24 cellular contexts compared by ENCODE assay signal in the genomic region with DNA sequence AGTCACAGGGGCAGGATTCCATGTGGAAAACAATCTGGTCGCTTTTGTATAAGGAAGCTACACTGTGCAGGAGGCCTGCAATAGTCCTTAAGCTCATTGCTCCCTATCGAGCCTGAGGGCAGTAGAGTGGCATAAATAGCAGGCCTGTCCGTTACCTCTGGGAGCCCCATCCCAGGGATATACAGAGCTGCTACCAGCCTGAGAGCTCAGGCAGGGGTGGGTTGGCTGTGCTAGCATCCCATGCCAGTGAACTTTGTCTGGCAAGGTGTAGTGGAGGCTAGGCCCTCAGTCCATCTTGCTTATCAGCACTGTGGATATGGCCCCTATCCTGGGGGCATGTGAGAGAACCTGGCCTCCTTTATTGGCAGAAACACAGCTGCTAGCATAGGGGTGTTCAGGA. TPM values are rescaled to one million over a fixed set of nuclear protein-coding genes. Genes with fewer than 3 reads are reported as not detected.
DNase-seq lines count a peak whose midpoint lies in the region; ATAC-seq, FAIRE-seq and TF ChIP-seq lines count a peak whose summit lies in the region.
"Had no signal": no experiment of that assay in that cellular context is flagged by ENCODE, and none has a peak within 500 bp of the region (broad histone marks: within the 10 kb centered on the region; RNA-seq: fewer than 3 reads in every experiment).

No MANE protein-coding gene starts in this region.

- H3K36me3 ChIP-seq in RWPE2 (ENCODE audit: low read depth) (0 out of 2 replicates have a peak, but pooled peaks cover 3% of the 10 kb centered on the region), HepG2 (replicated peaks in 1 of 2; ENCODE audit: control insufficient read depth in 1 of 2, insufficient read depth in 2 of 2, low read length in 2 of 2) (no peaks in the 10 kb centered on the region)
- H3K36me3 ChIP-seq: BLaER1 had no signal

- no peak overlapping the region for H3K4me3 ChIP-seq in RWPE2 (ENCODE audit: severe bottlenecking)
- H3K4me3 ChIP-seq in HepG2 (replicated peaks in 1 of 3; ENCODE audit: insufficient read depth in 1 of 3, low read depth in 2 of 3, low read length in 3 of 3) = no peak overlapping the region
- H3K4me3 ChIP-seq: BLaER1, GM23248 had no signal

- CTCF ChIA-PET in HepG2 (lab: Yijun Ruan, JAX; ENCODE audit: low intra/inter-chr PET ratio, low total read pairs) = no interaction called here

- no peak for FAIRE-seq in HepG2 (lab: Jason Lieb, UNC)

- in situ Hi-C loops in HepG2 (cut with HindIII; ENCODE audit: extremely low pct_ligation_motif_present, low pct_unique_long_range_greater_than_20kb) = no loop called here

- POLR2A ChIA-PET in HepG2 (lab: Yijun Ruan, JAX) = no interaction called here

- no peak overlapping the region for H3K27ac Mint-ChIP-seq in stimulated activated naive CD8-positive, alpha-beta T cell treated with anti-CD3 and anti-CD28 coated beads, Interleukin-15, amount 100 ng/mL, for 72 hours
- H3K27ac Mint-ChIP-seq: CD14-positive monocyte; CD4-positive, alpha-beta memory T cell; HFFc6 had no signal

- H3K9ac ChIP-seq in HepG2 (ENCODE audit: insufficient read depth, low read depth, low read length) = no peak overlapping the region
- H3K9ac ChIP-seq: BLaER1, GM23248 had no signal

- H3K27me3 ChIP-seq in RWPE2 (ENCODE audit: insufficient read depth, poor library complexity, severe bottlenecking) (peaks cover 6% of the 10 kb centered on the region), HepG2 (ENCODE audit: control insufficient read depth in 1 of 2, insufficient read depth in 2 of 2, low read length in 2 of 2) (no peaks in the 10 kb centered on the region)
- H3K27me3 ChIP-seq: BLaER1 had no signal

- no peak for TF ChIP-seq RAD21 in HepG2 (CRISPR knock-in tag; IDR thresholded peaks at IDR 0.05)

- no peak for TF ChIP-seq EP300 in HepG2 (IDR thresholded peaks at IDR 0.05; ENCODE audit: low read depth in 2 of 2, low read length in 2 of 2)
- no peak for TF ChIP-seq EP300 in HepG2 (CRISPR knock-in tag; IDR thresholded peaks at IDR 0.05; ENCODE audit: borderline replicate concordance)

- H3K4me1 ChIP-seq in RWPE2 (ENCODE audit: insufficient read depth, poor library complexity, severe bottlenecking) (no peaks in the 10 kb centered on the region), HepG2 (ENCODE audit: insufficient read depth, low read length) (no peaks in the 10 kb centered on the region)

- BruUV-seq in HepG2 (replicated peaks; lab: Mats Ljungman, UMichigan) = no TSS peak

- no peak for DNase-seq in stimulated activated naive CD8-positive, alpha-beta T cell treated with anti-CD3 and anti-CD28 coated beads, Interleukin-15, amount 100 ng/mL, for 72 hours
- no peak for DNase-seq in stimulated activated naive CD8-positive, alpha-beta T cell treated with anti-CD3 and anti-CD28 coated beads, Interleukin-15, Interleukin-2, amounts not matched to agents 100 U/mL and 50 U/mL, for 24 hours
- DNase-seq in RWPE2 (ENCODE audit: low spot score) (no peak), HepG2 (ENCODE audit: low spot score) (no peak), GOT3 (lab: John Stamatoyannopoulos, UW) (no peak)
- DNase-seq in stimulated activated CD4-positive, alpha-beta T cell treated with anti-CD3 and anti-CD28 coated beads, Interleukin-15, amount 100 ng/mL, for 24 hours = no peak
- DNase-seq: 8988T, DMS153, DMS79, GF-D8, GM23248, H7, HFFc6, IMR-90 had no signal

- peaks cover 0 to 16% of the 10 kb centered on the region in 2 donors for H3K9me3 Mint-ChIP-seq in stimulated activated naive CD8-positive, alpha-beta T cell treated with anti-CD3 and anti-CD28 coated beads, Interleukin-15, amount 100 ng/mL, for 72 hours

- intact Hi-C loops in HepG2 (cut with micrococcal nuclease; ENCODE audit: unreplicated experiment) = no loop called here

- H3K27ac ChIP-seq in RWPE2 (ENCODE audit: poor library complexity, severe bottlenecking) (no peak overlapping the region), HepG2 (ENCODE audit: extremely low read length, insufficient read depth, low read length) (no peak overlapping the region)
- H3K27ac ChIP-seq: BLaER1, GM23248, HL-60 had no signal

- H3K9me3 ChIP-seq in RWPE2 (ENCODE audit: severe bottlenecking) (no peaks in the 10 kb centered on the region), HepG2 (ENCODE audit: low read length) (peaks cover 9% of the 10 kb centered on the region; the same call in 1 of the 2 replicates)
- H3K9me3 ChIP-seq: BLaER1 had no signal

- H3K79me2 ChIP-seq in HepG2 (ENCODE audit: insufficient read depth, low read length) = no peaks in the 10 kb centered on the region

- H3K4me1 Mint-ChIP-seq in stimulated activated naive CD8-positive, alpha-beta T cell treated with anti-CD3 and anti-CD28 coated beads, Interleukin-15, amount 100 ng/mL, for 72 hours = no peaks in the 10 kb centered on the region

- ATAC-seq in stimulated activated naive CD8-positive, alpha-beta T cell treated with anti-CD3 and anti-CD28 coated beads, Interleukin-15, amount 100 ng/mL, for 72 hours = peak; percentile 31
- ATAC-seq in stimulated activated naive CD8-positive, alpha-beta T cell treated with anti-CD3 and anti-CD28 coated beads, Interleukin-15, Interleukin-2, amounts not matched to agents 100 U/mL and 50 U/mL, for 24 hours = no peak
- ATAC-seq in RWPE2 (ENCODE audit: low read depth) = 0 out of 3 replicates have a peak, but pooled peaks have one; percentile 19
- ATAC-seq in HepG2 = peak; percentile 50
- ATAC-seq in GM19328 (IDR thresholded peaks at IDR 0.05; ENCODE audit: unreplicated experiment) = no peak
- no peak for ATAC-seq in GM21786 (IDR thresholded peaks at IDR 0.05; ENCODE audit: unreplicated experiment)

- no CpG with 5 or more reads among the region's 3 CpGs for WGBS in HepG2 (ENCODE audit: low lambda C conversion rate)

- H3K4me3 Mint-ChIP-seq in stimulated activated naive CD8-positive, alpha-beta T cell treated with anti-CD3 and anti-CD28 coated beads, Interleukin-15, amount 100 ng/mL, for 72 hours = no peak overlapping the region
- H3K4me3 Mint-ChIP-seq: CD14-positive monocyte; CD4-positive, alpha-beta memory T cell; HFFc6 had no signal

- no peak overlapping the region for H2AFZ ChIP-seq in HepG2 (ENCODE audit: low read length)
- H2AFZ ChIP-seq: GM23248 had no signal

- TF ChIP-seq CTCF in RWPE2 (IDR thresholded peaks at IDR 0.05; ENCODE audit: poor library complexity, severe bottlenecking) = no peak
- TF ChIP-seq CTCF in HepG2 (CRISPR knock-in tag; IDR thresholded peaks at IDR 0.05) = no peak

- TF ChIP-seq POLR2A in HepG2 (IDR thresholded peaks at IDR 0.05; ENCODE audit: insufficient read depth in 1 of 2, low read depth in 2 of 2, low read length in 2 of 2) = no peak

- H3K4me2 ChIP-seq in HepG2 (ENCODE audit: low read depth, low read length) = no peak overlapping the region
- H3K4me2 ChIP-seq: BLaER1 had no signal

- H3K27me3 Mint-ChIP-seq in stimulated activated naive CD8-positive, alpha-beta T cell treated with anti-CD3 and anti-CD28 coated beads, Interleukin-15, amount 100 ng/mL, for 72 hours = no peaks in the 10 kb centered on the region

- no peaks in the 10 kb centered on the region for H4K20me1 ChIP-seq in HepG2 (ENCODE audit: insufficient read depth, low read length)
- H4K20me1 ChIP-seq: BLaER1 had no signal

TF ChIP-seq in HepG2, 621 proteins besides CTCF, POLR2A, EP300 and RAD21:
- TF ChIP-seq ZNF431 (CRISPR knock-in tag; IDR thresholded peaks at IDR 0.05; ENCODE audit: borderline replicate concordance, low read depth) (no peak), CHD2 (IDR thresholded peaks at IDR 0.05; ENCODE audit: low read depth, low read length) (no peak), DPF2 (CRISPR knock-in tag; IDR thresholded peaks at IDR 0.05; ENCODE audit: borderline replicate concordance, low read depth) (no peak), ZSCAN9 (CRISPR knock-in tag; IDR thresholded peaks at IDR 0.05; ENCODE audit: borderline replicate concordance) (no peak)

RNA-seq across cellular contexts. Expression of a gene that starts 47.7 kb away (rescaled TPM):
- 0.31 TPM in 1 of 2 replicates, not detected in the other for total RNA-seq in HepG2 (2016; rRNA removed; fragmentation: Illumina TruSeq; extraction: Trizol)
- total RNA-seq in HepG2 (2016; cell fraction: cytosol; rRNA removed; fragmentation: Illumina TruSeq; extraction: Trizol; ENCODE audit: low read depth) = 0.26 and 0.51 TPM in 2 replicates
- 0.06 TPM in 1 of 2 replicates, not detected in the other for total RNA-seq in HepG2 (2016; cell fraction: insoluble cytoplasmic fraction; rRNA removed; fragmentation: Illumina TruSeq; extraction: Trizol)
- total RNA-seq in HepG2 (2016; cell fraction: membrane; rRNA removed; fragmentation: Illumina TruSeq; extraction: Trizol) = 0.17 and 0.31 TPM in 2 replicates
- 0.22 and 1.0 TPM in 2 replicates for total RNA-seq in HepG2 (2016; cell fraction: nucleus; rRNA removed; fragmentation: Illumina TruSeq; extraction: Trizol)
- polyA plus RNA-seq in HepG2 (2011; rRNA removed) = 0.35 and 0.48 TPM in 2 replicates
- polyA plus RNA-seq in HepG2 (2011; cell fraction: cytosol; rRNA removed) = 0.04 TPM in 1 of 2 replicates, not detected in the other
- polyA plus RNA-seq in HepG2 (2011; cell fraction: nucleus; rRNA removed) = 0.87 and 2.0 TPM in 2 replicates
- polyA plus RNA-seq in HepG2 (2012) = 0.08 and 0.68 TPM in 2 replicates
- polyA plus RNA-seq in HepG2 (2016; cell fraction: cytosol; fragmentation: Illumina TruSeq; extraction: Trizol; ENCODE audit: low read depth) = not detected in 2 replicates
- 0.13 TPM in 1 of 2 replicates, not detected in the other for polyA plus RNA-seq in HepG2 (2016; cell fraction: insoluble cytoplasmic fraction; fragmentation: Illumina TruSeq; extraction: Trizol; ENCODE audit: low read depth)
- polyA plus RNA-seq in HepG2 (2016; cell fraction: membrane; fragmentation: Illumina TruSeq; extraction: Trizol; ENCODE audit: low read depth) = not detected in 2 replicates
- polyA plus RNA-seq in HepG2 (2016; cell fraction: nucleus; fragmentation: Illumina TruSeq; extraction: Trizol; ENCODE audit: insufficient read depth, low read depth) = 1.5 and 1.7 TPM in 2 replicates
- polyA minus RNA-seq in HepG2 (2011; rRNA and poly(A)+ RNA removed; ENCODE audit: low replicate concordance) = 0.12 TPM in 1 of 2 replicates, not detected in the other
- polyA minus RNA-seq in HepG2 (2011; cell fraction: cytosol; rRNA and poly(A)+ RNA removed) = not detected in 2 replicates
- 0.39 and 0.99 TPM in 2 replicates for polyA minus RNA-seq in HepG2 (2011; cell fraction: nucleus; rRNA and poly(A)+ RNA removed)
- total RNA-seq: A673; CD4-positive, alpha-beta memory T cell; Daoy; GM23248; H7; HFFc6; HT1080; IMR-90 had no signal
- polyA plus RNA-seq: AG04450; CD14-positive monocyte; CD4-positive, alpha-beta memory T cell; GM23248; IMR-90 had no signal

Comparison
In these comparisons a context has a peak if more than half of its experiments do, and no peak if none do; other contexts are left out.
1. ATAC-seq: peak in stimulated activated naive CD8-positive, alpha-beta T cell treated with anti-CD3 and anti-CD28 coated beads, Interleukin-15, amount 100 ng/mL, for 72 hours (single experiment), RWPE2 (single experiment) and HepG2 (single experiment); none in stimulated activated naive CD8-positive, alpha-beta T cell treated with anti-CD3 and anti-CD28 coated beads, Interleukin-15, Interleukin-2, amounts not matched to agents 100 U/mL and 50 U/mL, for 24 hours (single experiment), GM19328 (single experiment) and GM21786 (single experiment).